In the genomic region with DNA sequence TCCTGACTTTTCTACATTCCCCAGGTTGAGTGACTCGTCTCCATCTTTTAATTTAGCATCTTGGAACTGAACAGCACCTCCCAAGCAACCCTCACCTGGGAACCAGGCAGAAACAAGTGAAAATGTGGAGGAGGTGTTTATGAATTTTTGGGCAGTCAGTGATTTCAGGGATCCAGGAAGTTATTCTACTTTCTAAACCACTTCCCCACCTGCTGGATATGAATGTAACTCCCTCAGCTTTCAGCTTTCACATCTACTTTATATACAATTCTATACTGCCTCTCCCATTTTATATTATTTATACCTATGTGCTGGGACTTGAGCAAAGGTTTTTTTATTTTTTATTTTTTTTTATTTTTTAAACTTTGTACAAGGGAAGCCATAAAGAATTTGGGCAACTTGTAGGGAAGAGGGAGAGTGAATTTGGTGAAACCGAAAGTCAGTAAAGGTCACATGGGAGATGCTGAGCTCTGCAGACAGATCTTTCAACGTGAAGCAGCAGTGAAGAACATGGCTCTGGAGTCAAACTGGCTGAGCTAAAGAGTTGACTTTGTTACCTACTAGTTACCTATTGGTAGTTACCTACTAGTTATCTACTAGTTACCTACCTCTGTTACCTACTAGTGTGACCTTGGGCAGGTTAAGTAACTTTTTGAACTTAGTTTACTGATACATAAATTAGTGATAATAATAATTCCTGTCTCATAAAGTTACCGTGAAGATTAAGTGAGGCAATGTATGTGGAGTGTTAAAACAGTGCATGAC, we compare ENCODE assay signal across 15 cellular contexts. TPM values are rescaled to one million over a fixed set of nuclear protein-coding genes. Genes with fewer than 3 reads are reported as not detected.
A peak's percentile ranks its signal among the peaks of the same experiment; 100 is the strongest.
DNase-seq lines count a peak whose midpoint lies in the region; ATAC-seq, FAIRE-seq and TF ChIP-seq lines count a peak whose summit lies in the region.
"Had no signal": no experiment of that assay in that cellular context is flagged by ENCODE, and none has a peak within 500 bp of the region (broad histone marks: within the 10 kb centered on the region; RNA-seq: fewer than 3 reads in every experiment).

No MANE protein-coding gene starts in this region.

- H3K4me3 Mint-ChIP-seq in activated T-helper 2 cell treated with anti-CD3 and anti-CD28 coated beads, Interferon-gamma antibody, Interleukin-2, Interleukin-4, amounts not matched to agents 10 μg/mL and 5 μg/mL and 100 μg/mL, durations not matched to agents 14 hours and 24 hours and 36 hours (ENCODE audit: low read depth) = no peak overlapping the region
- H3K4me3 Mint-ChIP-seq: activated naive CD8-positive, alpha-beta T cell treated with anti-CD3 and anti-CD28 coated beads, Interleukin-2, amount 10 ng/mL, durations not matched to agents 7 days and 5 days; activated T-cell treated with anti-CD3 and anti-CD28 coated beads, Interleukin-2, amount 50 U/mL, for 24 hours; central memory CD8-positive, alpha-beta T cell had no signal

- TF ChIP-seq CTCF in A549 (IDR thresholded peaks at IDR 0.05) (no peak), HEK293 (tag by site-specific recombination; IDR thresholded peaks at IDR 0.05) (no peak)

- no peaks in the 10 kb centered on the region for H3K4me1 Mint-ChIP-seq in activated T-helper 2 cell treated with anti-CD3 and anti-CD28 coated beads, Interferon-gamma antibody, Interleukin-2, Interleukin-4, amounts not matched to agents 10 μg/mL and 5 μg/mL and 100 μg/mL, durations not matched to agents 14 hours and 24 hours and 36 hours (ENCODE audit: low read depth)
- H3K4me1 Mint-ChIP-seq: activated naive CD8-positive, alpha-beta T cell treated with anti-CD3 and anti-CD28 coated beads, Interleukin-2, amount 10 ng/mL, durations not matched to agents 7 days and 5 days; central memory CD8-positive, alpha-beta T cell had no signal

- peaks cover 29% of the 10 kb centered on the region for H3K4me1 ChIP-seq in A549
- peaks cover 7% of the 10 kb centered on the region; the same call in 1 of the 2 replicates for H3K4me1 ChIP-seq in HEK293 (ENCODE audit: control insufficient read depth, insufficient read depth, low read length)
- H3K4me1 ChIP-seq in adipocyte (ENCODE audit: control insufficient read depth, insufficient read depth, low read length) = peaks cover 89% of the 10 kb centered on the region
- H3K4me1 ChIP-seq in muscle layer of duodenum (ENCODE audit: control insufficient read depth in 1 of 2, insufficient read depth in 2 of 2, low read length in 2 of 2) = peaks cover 13 to 34% of the 10 kb centered on the region in 2 donors

- H3K27ac ChIP-seq in A549 = no peak overlapping the region
- no peak overlapping the region for H3K27ac ChIP-seq in HEK293 (ENCODE audit: extremely low read depth, low read depth, low read length)
- peak overlapping the region; percentile 61 for H3K27ac ChIP-seq in muscle layer of duodenum (ENCODE audit: low read length)
- H3K27ac ChIP-seq: neutrophil, SK-N-MC had no signal

- POLR2A ChIA-PET in A549 (lab: Yijun Ruan, JAX) = no interaction called here
- POLR2A ChIA-PET in HEK293 (lab: Yijun Ruan, JAX) = no interaction called here

- no peaks in the 10 kb centered on the region for H3K27me3 Mint-ChIP-seq in activated T-helper 2 cell treated with anti-CD3 and anti-CD28 coated beads, Interferon-gamma antibody, Interleukin-2, Interleukin-4, amounts not matched to agents 10 μg/mL and 5 μg/mL and 100 μg/mL, durations not matched to agents 14 hours and 24 hours and 36 hours (ENCODE audit: low read depth)
- H3K27me3 Mint-ChIP-seq: activated naive CD8-positive, alpha-beta T cell treated with anti-CD3 and anti-CD28 coated beads, Interleukin-2, amount 10 ng/mL, durations not matched to agents 7 days and 5 days; activated T-cell treated with anti-CD3 and anti-CD28 coated beads, Interleukin-2, amount 50 U/mL, for 24 hours; central memory CD8-positive, alpha-beta T cell had no signal

- TF ChIP-seq RAD21 in A549 (conservative IDR thresholded peaks at IDR 0.05 in 1 of 2, IDR thresholded peaks at IDR 0.05 in 1 of 2) = no peak

- 55% methylated on average over 4 of the region's 4 CpGs for WGBS in A549 (ENCODE audit: missing lambda C conversion rate)

- intact Hi-C loops in activated T-helper 2 cell treated with anti-CD3 and anti-CD28 coated beads, Interferon-gamma antibody, Interleukin-2, Interleukin-4, amounts not matched to agents 10 μg/mL and 5 μg/mL and 100 μg/mL, durations not matched to agents 14 hours and 24 hours and 36 hours (cut with micrococcal nuclease) = no loop called here

- TF ChIP-seq POLR2A in A549 (IDR thresholded peaks at IDR 0.05; ENCODE audit: low read length) = no peak

- H3K36me3 ChIP-seq in HEK293 (ENCODE audit: control insufficient read depth in 2 of 2, insufficient read depth in 1 of 2, low read length in 2 of 2) (no peaks in the 10 kb centered on the region), adipocyte (ENCODE audit: control insufficient read depth, insufficient read depth, low read length, severe bottlenecking) (peaks cover 5% of the 10 kb centered on the region), muscle layer of duodenum (ENCODE audit: control insufficient read depth in 1 of 2, insufficient read depth in 2 of 2, low read length in 2 of 2) (no peaks in the 10 kb centered on the region)
- H3K36me3 ChIP-seq: neutrophil had no signal

- H3K9me3 ChIP-seq in A549 (no peaks in the 10 kb centered on the region), HEK293 (ENCODE audit: control insufficient read depth, insufficient read depth, low read depth, low read length) (no peaks in the 10 kb centered on the region), adipocyte (ENCODE audit: control insufficient read depth, low read length) (peaks cover 3% of the 10 kb centered on the region), muscle layer of duodenum (ENCODE audit: control insufficient read depth in 1 of 2, low read length in 2 of 2) (no peaks in the 10 kb centered on the region)
- H3K9me3 ChIP-seq: neutrophil had no signal

- H3K27me3 ChIP-seq in adipocyte (replicated peaks; ENCODE audit: control insufficient read depth, insufficient read depth, low read length) (no peaks in the 10 kb centered on the region), muscle layer of duodenum (ENCODE audit: low read depth, low read length) (no peaks in the 10 kb centered on the region)
- H3K27me3 ChIP-seq: neutrophil had no signal

- no peak for FAIRE-seq in A549 (lab: Jason Lieb, UNC)
- FAIRE-seq: D721Med had no signal

- no peak overlapping the region for H3K27ac Mint-ChIP-seq in activated T-helper 2 cell treated with anti-CD3 and anti-CD28 coated beads, Interferon-gamma antibody, Interleukin-2, Interleukin-4, amounts not matched to agents 10 μg/mL and 5 μg/mL and 100 μg/mL, durations not matched to agents 14 hours and 24 hours and 36 hours
- H3K27ac Mint-ChIP-seq: activated naive CD8-positive, alpha-beta T cell treated with anti-CD3 and anti-CD28 coated beads, Interleukin-2, amount 10 ng/mL, durations not matched to agents 7 days and 5 days; activated T-cell treated with anti-CD3 and anti-CD28 coated beads, Interleukin-2, amount 50 U/mL, for 24 hours had no signal

- no peak for ATAC-seq in A549

- DNase-seq in A549 (ENCODE audit: low read depth in 1 of 2, low spot score in 1 of 2) (no peak), adipocyte (ENCODE audit: low read depth) (no peak), dedifferentiated amniotic fluid mesenchymal stem cell (ENCODE audit: extremely low spot score) (no peak)
- DNase-seq in activated T-helper 2 cell treated with anti-CD3 and anti-CD28 coated beads, Interferon-gamma antibody, Interleukin-2, Interleukin-4, amounts not matched to agents 10 μg/mL and 5 μg/mL and 100 μg/mL, durations not matched to agents 14 hours and 24 hours and 36 hours (ENCODE audit: low spot score) = no peak
- DNase-seq in NK-92 treated with Interleukin-12 subunit alpha and Interleukin-12 subunit beta, amount 100 ng/mL, for 24 hours (lab: John Stamatoyannopoulos, UW) = no peak
- no peak for DNase-seq in stimulated activated CD4-positive, alpha-beta T cell treated with anti-CD3 and anti-CD28 coated beads, Interleukin-4, amount 100 ng/mL, for 1 hour
- DNase-seq: activated naive CD8-positive, alpha-beta T cell treated with anti-CD3 and anti-CD28 coated beads, Interleukin-2, amount 10 ng/mL, durations not matched to agents 7 days and 5 days; activated T-cell treated with anti-CD3 and anti-CD28 coated beads, Interleukin-2, amount 50 U/mL, for 24 hours; NCI-H345 had no signal

- TF ChIP-seq EP300 in A549 (IDR thresholded peaks at IDR 0.05) = no peak

- H3K9ac ChIP-seq in adipocyte (ENCODE audit: low read length) = peak overlapping the region; percentile 31

- CTCF ChIA-PET in A549 (lab: Yijun Ruan, JAX) (interaction anchor here (1.0 to 1.7 kb wide), 3 partner anchors 50 to 641 kb away, joined by 3 read pairs; no protein-coding TSS in a partner anchor), HEK293 (lab: Yijun Ruan, JAX) (no interaction called here)

- peak overlapping the region; percentile 34; the same call in 2 of the 3 replicates for H3K4me2 ChIP-seq in A549

- H3K9me3 Mint-ChIP-seq in activated T-helper 2 cell treated with anti-CD3 and anti-CD28 coated beads, Interferon-gamma antibody, Interleukin-2, Interleukin-4, amounts not matched to agents 10 μg/mL and 5 μg/mL and 100 μg/mL, durations not matched to agents 14 hours and 24 hours and 36 hours = no peaks in the 10 kb centered on the region
- H3K9me3 Mint-ChIP-seq: central memory CD8-positive, alpha-beta T cell had no signal

- H3K4me3 ChIP-seq in A549 (no peak overlapping the region), HEK293 (ENCODE audit: low read depth, low read length) (no peak overlapping the region), adipocyte (ENCODE audit: low read length) (peak overlapping the region; percentile 28), muscle layer of duodenum (ENCODE audit: low read depth in 1 of 2, low read length in 2 of 2) (no peak overlapping the region)
- H3K4me3 ChIP-seq: SK-N-MC had no signal

- no peaks in the 10 kb centered on the region for H3K36me3 Mint-ChIP-seq in activated T-helper 2 cell treated with anti-CD3 and anti-CD28 coated beads, Interferon-gamma antibody, Interleukin-2, Interleukin-4, amounts not matched to agents 10 μg/mL and 5 μg/mL and 100 μg/mL, durations not matched to agents 14 hours and 24 hours and 36 hours (ENCODE audit: low read depth)
- H3K36me3 Mint-ChIP-seq: activated naive CD8-positive, alpha-beta T cell treated with anti-CD3 and anti-CD28 coated beads, Interleukin-2, amount 10 ng/mL, durations not matched to agents 7 days and 5 days had no signal

TF ChIP-seq in HEK293, 187 proteins besides CTCF, POLR2A, EP300 and RAD21 (continues in another document):
- no peak for TF ChIP-seq ZNF549 (tag by site-specific recombination; IDR thresholded peaks at IDR 0.05)
- TF ChIP-seq MZF1 (tag by site-specific recombination; IDR thresholded peaks at IDR 0.05; ENCODE audit: borderline replicate concordance) = peak; percentile 90; the same call in 1 of the 2 replicates

RNA-seq across cellular contexts. Expression of gene DDR2, which starts 45.5 kb away (rescaled TPM):
- polyA plus RNA-seq in A549 (2011; rRNA removed) (0.46 and 0.49 TPM in 2 replicates), A549 (2017; fragmentation: RNase III; extraction: RNeasy Plus Mini Kit Qiagen cat#74134 plus additional on column Dnase treatment) (0.12 to 0.14 TPM (median 0.14 TPM) in 3 replicates)
- 0.09 and 0.12 TPM in 2 replicates for polyA plus RNA-seq in A549 (2012; cell fraction: cytosol; rRNA removed)
- 0.20 and 0.29 TPM in 2 replicates for polyA plus RNA-seq in A549 (2012; cell fraction: nucleus; rRNA removed)
- 0.58 and 1.4 TPM in 2 replicates for polyA minus RNA-seq in A549 (2011; rRNA and poly(A)+ RNA removed)
- total RNA-seq in activated T-helper 2 cell treated with anti-CD3 and anti-CD28 coated beads, Interferon-gamma antibody, Interleukin-2, Interleukin-4, amounts not matched to agents 10 μg/mL and 5 μg/mL and 100 μg/mL, durations not matched to agents 14 hours and 24 hours and 36 hours = 0.80 and 1.1 TPM in 2 replicates
